ENCODE assay signal across 8 cellular contexts in the genomic region with DNA sequence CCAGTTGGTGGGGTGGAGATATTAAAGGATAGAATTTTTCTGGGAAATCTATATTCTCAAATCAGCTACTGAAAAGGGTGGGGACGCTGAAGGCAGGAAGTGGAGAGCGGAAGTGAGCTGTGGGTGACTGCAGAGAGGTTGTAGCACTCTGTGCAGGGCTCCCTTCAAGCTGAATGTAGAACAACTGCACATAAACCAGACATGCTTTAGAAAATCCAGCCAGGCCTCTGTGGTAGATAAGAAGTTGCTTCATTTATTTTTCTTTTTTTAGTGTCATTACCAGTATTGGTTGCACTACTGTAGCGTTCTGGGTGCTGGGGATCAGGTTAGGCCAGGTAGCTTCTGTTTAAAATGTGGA.
A peak's percentile ranks its signal among the peaks of the same experiment; 100 is the strongest.
DNase-seq lines count a peak whose midpoint lies in the region; ATAC-seq and TF ChIP-seq lines count a peak whose summit lies in the region.

No MANE protein-coding gene starts in this region.

- peak; percentile 63 for ATAC-seq in CD4-positive, alpha-beta T cell (ENCODE audit: poor library complexity)
- ATAC-seq in GM21423 (IDR thresholded peaks at IDR 0.05; ENCODE audit: unreplicated experiment) = peak; percentile 76
- peak; percentile 32 for ATAC-seq in HG03575 (IDR thresholded peaks at IDR 0.05; ENCODE audit: extremely low read depth, insufficient number of reproducible peaks, low FRiP score, unreplicated experiment)
- ATAC-seq in activated CD8-positive, alpha-beta T cell treated with anti-CD3 and anti-CD28 coated beads, Interleukin-2, amount 10 ng/mL, durations not matched to agents 7 days and 5 days = peak; percentile 69

- no peak for TF ChIP-seq CTCF in CD4-positive, alpha-beta T cell (IDR thresholded peaks at IDR 0.05)

- peak overlapping the region; percentile 97 for H3K27ac Mint-ChIP-seq in CD4-positive, alpha-beta T cell
- peak overlapping the region; percentile 99 for H3K27ac Mint-ChIP-seq in activated CD8-positive, alpha-beta T cell treated with anti-CD3 and anti-CD28 coated beads, Interleukin-2, amount 10 ng/mL, durations not matched to agents 7 days and 5 days
- peak overlapping the region; percentile 94 to 100 (median 98) for H3K27ac Mint-ChIP-seq in immature natural killer cell

- POLR2A ChIA-PET in CD4-positive, alpha-beta T cell (lab: Charles Lee) = interaction anchor here (0.5 to 12.9 kb wide), 22 partner anchors 9 to 136 kb away, joined by 3 to 1077 read pairs (median 4); a partner anchor contains a TSS
- POLR2A ChIA-PET in activated CD8-positive, alpha-beta T cell treated with anti-CD3 and anti-CD28 coated beads, Interleukin-2, amount 10 ng/mL, durations not matched to agents 7 days and 5 days (lab: Charles Lee) = interaction anchor here (0.9 to 19.5 kb wide), 11 partner anchors 8 to 100 kb away, joined by 3 to 1291 read pairs (median 4); no protein-coding TSS in a partner anchor

- no peaks in the 10 kb centered on the region for H3K27me3 ChIP-seq in CD4-positive, alpha-beta T cell (ENCODE audit: control insufficient read depth, insufficient read depth, low read length)

- no peaks in the 10 kb centered on the region for H3K36me3 Mint-ChIP-seq in CD4-positive, alpha-beta T cell (ENCODE audit: low read depth)
- peaks cover 8% of the 10 kb centered on the region for H3K36me3 Mint-ChIP-seq in activated CD8-positive, alpha-beta T cell treated with anti-CD3 and anti-CD28 coated beads, Interleukin-2, amount 10 ng/mL, durations not matched to agents 7 days and 5 days (ENCODE audit: low read depth)
- H3K36me3 Mint-ChIP-seq in immature natural killer cell = no peaks in the 10 kb centered on the region

- no peaks in the 10 kb centered on the region for H3K9me3 ChIP-seq in CD4-positive, alpha-beta T cell (ENCODE audit: control insufficient read depth, low read length)

- H3K4me1 Mint-ChIP-seq in CD4-positive, alpha-beta T cell (ENCODE audit: low read depth) = peaks cover 97% of the 10 kb centered on the region
- peaks cover 94% of the 10 kb centered on the region for H3K4me1 Mint-ChIP-seq in activated CD8-positive, alpha-beta T cell treated with anti-CD3 and anti-CD28 coated beads, Interleukin-2, amount 10 ng/mL, durations not matched to agents 7 days and 5 days (ENCODE audit: low read depth)
- H3K4me1 Mint-ChIP-seq in immature natural killer cell = peaks cover 92 to 97% of the 10 kb centered on the region in 2 donors

- peak overlapping the region; percentile 73 for H3K4me3 Mint-ChIP-seq in CD4-positive, alpha-beta T cell
- H3K4me3 Mint-ChIP-seq in activated CD8-positive, alpha-beta T cell treated with anti-CD3 and anti-CD28 coated beads, Interleukin-2, amount 10 ng/mL, durations not matched to agents 7 days and 5 days = peak overlapping the region; percentile 72
- H3K4me3 Mint-ChIP-seq in immature natural killer cell = peak overlapping the region; percentile 78 to 96 (median 84)

- peak overlapping the region; percentile 89 for H3K27ac ChIP-seq in CD4-positive, alpha-beta T cell (ENCODE audit: low read depth, low read length)

- CTCF ChIA-PET in CD4-positive, alpha-beta T cell (lab: Charles Lee) = interaction anchor here (0.5 to 9.4 kb wide), 4 partner anchors 19 to 113 kb away, joined by 3 to 107 read pairs (median 4); no protein-coding TSS in a partner anchor
- CTCF ChIA-PET in activated CD8-positive, alpha-beta T cell treated with anti-CD3 and anti-CD28 coated beads, Interleukin-2, amount 10 ng/mL, durations not matched to agents 7 days and 5 days (lab: Charles Lee) = interaction anchor here (0.9 to 16.7 kb wide), 12 partner anchors 10 to 125 kb away, joined by 3 to 324 read pairs (median 5); no protein-coding TSS in a partner anchor

- no peaks in the 10 kb centered on the region for H3K9me3 Mint-ChIP-seq in CD4-positive, alpha-beta T cell
- no peaks in the 10 kb centered on the region for H3K9me3 Mint-ChIP-seq in activated CD8-positive, alpha-beta T cell treated with anti-CD3 and anti-CD28 coated beads, Interleukin-2, amount 10 ng/mL, durations not matched to agents 7 days and 5 days (ENCODE audit: insufficient read depth)
- no peaks in the 10 kb centered on the region for H3K9me3 Mint-ChIP-seq in immature natural killer cell

- H3K27me3 Mint-ChIP-seq in CD4-positive, alpha-beta T cell = no peaks in the 10 kb centered on the region
- H3K27me3 Mint-ChIP-seq in activated CD8-positive, alpha-beta T cell treated with anti-CD3 and anti-CD28 coated beads, Interleukin-2, amount 10 ng/mL, durations not matched to agents 7 days and 5 days (ENCODE audit: low read depth) = no peaks in the 10 kb centered on the region
- H3K27me3 Mint-ChIP-seq in immature natural killer cell (ENCODE audit: low read depth in 3 of 3) = peaks cover 0 to 6% (median 3%) of the 10 kb centered on the region in 3 donors

- intact Hi-C loops in CD4-positive, alpha-beta T cell (cut with DNase I, micrococcal nuclease) = loop anchor here (1.0 to 5.0 kb wide), 4 partner anchors 18 to 33 kb away; no protein-coding TSS in a partner anchor

- DNase-seq in CD4-positive, alpha-beta T cell = peak; percentile 47 to 77 (median 62)
- DNase-seq in activated CD8-positive, alpha-beta T cell treated with anti-CD3 and anti-CD28 coated beads, Interleukin-2, amount 10 ng/mL, durations not matched to agents 7 days and 5 days = peak; percentile 86
- DNase-seq in immature natural killer cell = peak; percentile 65 to 74 (median 67)
- DNase-seq in SW 1271 (lab: John Stamatoyannopoulos, UW) = no peak
- no peak for DNase-seq in NCI-H2029 treated with DMSO at 0.1 percent for 48 hours (lab: John Stamatoyannopoulos, UW)
- no peak for DNase-seq in NCI-H510A treated with DMSO at 0.1 percent for 48 hours (lab: John Stamatoyannopoulos, UW)

Comparison
In these comparisons a context has a peak if more than half of its experiments do, and no peak if none do; other contexts are left out.
1. DNase-seq: peak in CD4-positive, alpha-beta T cell (10 of 10), activated CD8-positive, alpha-beta T cell treated with anti-CD3 and anti-CD28 coated beads, Interleukin-2, amount 10 ng/mL, durations not matched to agents 7 days and 5 days (single experiment) and immature natural killer cell (3 of 3); none in SW 1271 (0 of 2), NCI-H2029 treated with DMSO at 0.1 percent for 48 hours (single experiment) and NCI-H510A treated with DMSO at 0.1 percent for 48 hours (single experiment).
2. Peak in every context shown above with its lines, with median percentiles within 50 percentile points of each other: ATAC-seq, H3K27ac Mint-ChIP-seq and H3K4me3 Mint-ChIP-seq.